Comparison of ENCODE assay signal across 1 cellular context in genomic region chr3:35675206-35675605, GRCh38.
TF ChIP-seq lines count a peak whose summit lies in the region.

No MANE protein-coding gene starts in this region.

TF ChIP-seq in GM23338, 12 proteins besides CTCF, POLR2A, EP300 and RAD21:
- no peak for TF ChIP-seq ZNF462 (CRISPR knock-in tag; IDR thresholded peaks at IDR 0.05)
- TF ChIP-seq ETS1 (IDR thresholded peaks at IDR 0.05), result no peak
- TF ChIP-seq POLR2AphosphoS5 (IDR thresholded peaks at IDR 0.05; ENCODE audit: low read depth), result no peak
- TF ChIP-seq NANOG (IDR thresholded peaks at IDR 0.05; ENCODE audit: borderline replicate concordance), result no peak
- TF ChIP-seq, protein P1, sequence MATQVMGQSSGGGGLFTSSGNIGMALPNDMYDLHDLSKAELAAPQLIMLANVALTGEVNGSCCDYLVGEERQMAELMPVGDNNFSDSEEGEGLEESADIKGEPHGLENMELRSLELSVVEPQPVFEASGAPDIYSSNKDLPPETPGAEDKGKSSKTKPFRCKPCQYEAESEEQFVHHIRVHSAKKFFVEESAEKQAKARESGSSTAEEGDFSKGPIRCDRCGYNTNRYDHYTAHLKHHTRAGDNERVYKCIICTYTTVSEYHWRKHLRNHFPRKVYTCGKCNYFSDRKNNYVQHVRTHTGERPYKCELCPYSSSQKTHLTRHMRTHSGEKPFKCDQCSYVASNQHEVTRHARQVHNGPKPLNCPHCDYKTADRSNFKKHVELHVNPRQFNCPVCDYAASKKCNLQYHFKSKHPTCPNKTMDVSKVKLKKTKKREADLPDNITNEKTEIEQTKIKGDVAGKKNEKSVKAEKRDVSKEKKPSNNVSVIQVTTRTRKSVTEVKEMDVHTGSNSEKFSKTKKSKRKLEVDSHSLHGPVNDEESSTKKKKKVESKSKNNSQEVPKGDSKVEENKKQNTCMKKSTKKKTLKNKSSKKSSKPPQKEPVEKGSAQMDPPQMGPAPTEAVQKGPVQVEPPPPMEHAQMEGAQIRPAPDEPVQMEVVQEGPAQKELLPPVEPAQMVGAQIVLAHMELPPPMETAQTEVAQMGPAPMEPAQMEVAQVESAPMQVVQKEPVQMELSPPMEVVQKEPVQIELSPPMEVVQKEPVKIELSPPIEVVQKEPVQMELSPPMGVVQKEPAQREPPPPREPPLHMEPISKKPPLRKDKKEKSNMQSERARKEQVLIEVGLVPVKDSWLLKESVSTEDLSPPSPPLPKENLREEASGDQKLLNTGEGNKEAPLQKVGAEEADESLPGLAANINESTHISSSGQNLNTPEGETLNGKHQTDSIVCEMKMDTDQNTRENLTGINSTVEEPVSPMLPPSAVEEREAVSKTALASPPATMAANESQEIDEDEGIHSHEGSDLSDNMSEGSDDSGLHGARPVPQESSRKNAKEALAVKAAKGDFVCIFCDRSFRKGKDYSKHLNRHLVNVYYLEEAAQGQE (IDR thresholded peaks at IDR 0.05; ENCODE audit: unreplicated experiment), result no peak
- TF ChIP-seq ZNF331 (CRISPR knock-in tag; IDR thresholded peaks at IDR 0.05; ENCODE audit: low read depth), result no peak
- no peak for TF ChIP-seq CREB1 (CRISPR knock-in tag; IDR thresholded peaks at IDR 0.05; ENCODE audit: low read depth)
- no peak for TF ChIP-seq EZH2 (IDR thresholded peaks at IDR 0.05; ENCODE audit: low read depth, unreplicated experiment)
- TF ChIP-seq STAT1 (IDR thresholded peaks at IDR 0.05; ENCODE audit: unreplicated experiment), result no peak
- no peak for TF ChIP-seq ZNF114 (CRISPR knock-in tag; IDR thresholded peaks at IDR 0.05)
- TF ChIP-seq EZH2phosphoT487 (IDR thresholded peaks at IDR 0.05; ENCODE audit: unreplicated experiment), result no peak
- TF ChIP-seq JUNB (IDR thresholded peaks at IDR 0.05; ENCODE audit: unreplicated experiment), result no peak
